9 cellular contexts compared by ENCODE assay signal in the genomic region with DNA sequence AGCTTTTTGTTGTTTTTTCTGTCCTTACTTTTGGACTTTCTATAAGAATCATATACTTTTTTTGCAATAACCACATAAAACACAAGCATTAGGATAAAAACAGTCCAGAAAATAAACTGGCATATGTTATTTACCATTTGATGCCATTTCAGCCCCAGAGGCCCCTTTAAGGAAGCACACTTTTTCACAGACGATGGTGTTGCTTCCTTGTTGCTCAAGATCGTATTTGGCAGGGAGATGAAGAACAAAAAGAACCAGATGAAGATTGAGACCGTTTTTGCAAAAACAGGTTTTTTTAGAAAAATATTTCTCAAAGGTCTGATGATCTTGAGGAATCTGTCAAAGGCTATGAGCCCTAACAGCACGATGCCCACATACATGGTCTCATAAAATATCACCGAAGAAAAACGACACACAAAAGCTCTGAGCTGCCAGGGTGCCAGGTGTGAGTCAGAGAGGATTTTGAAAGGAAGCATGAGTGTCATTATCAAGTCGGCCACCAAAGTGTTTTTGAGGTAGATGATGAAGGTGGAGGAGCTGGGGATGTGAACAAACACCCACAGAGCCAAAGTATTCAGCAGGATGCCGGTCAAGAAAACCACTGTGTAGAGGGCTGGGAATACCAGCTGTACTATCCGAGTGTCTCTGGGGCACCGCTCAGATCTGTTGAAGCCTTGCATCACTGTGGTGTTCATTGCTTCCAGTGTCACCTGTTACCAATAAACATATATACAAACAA. TPM values are rescaled to one million over a fixed set of nuclear protein-coding genes. Genes with fewer than 3 reads are reported as not detected.
DNase-seq lines count a peak whose midpoint lies in the region; ATAC-seq and TF ChIP-seq lines count a peak whose summit lies in the region.
"Had no signal": no experiment of that assay in that cellular context is flagged by ENCODE, and none has a peak within 500 bp of the region (broad histone marks: within the 10 kb centered on the region; RNA-seq: fewer than 3 reads in every experiment).

No MANE protein-coding gene starts in this region.

- no peaks in the 10 kb centered on the region for H3K27me3 ChIP-seq in right cardiac atrium (ENCODE audit: control insufficient read depth, insufficient read depth)
- H3K27me3 ChIP-seq in upper lobe of right lung: no peaks in the 10 kb centered on the region
- no peaks in the 10 kb centered on the region for H3K27me3 ChIP-seq in uterus

- no peaks in the 10 kb centered on the region for H3K36me3 Mint-ChIP-seq in activated T-cell treated with anti-CD3 and anti-CD28 coated beads, Interleukin-2, amount 50 U/mL, for 4 hours (ENCODE audit: insufficient read depth)

- H3K9me3 ChIP-seq in right cardiac atrium (ENCODE audit: control insufficient read depth, low read length) (no peaks in the 10 kb centered on the region), upper lobe of right lung (no peaks in the 10 kb centered on the region), uterus (no peaks in the 10 kb centered on the region)

- DNase-seq in stimulated activated CD4-positive, alpha-beta T cell treated with anti-CD3 and anti-CD28 coated beads, Interleukin-1b, Interleukin-23, amount 100 ng/mL, for 48 hours: peak; percentile 26
- no peak for DNase-seq in stimulated activated CD4-positive, alpha-beta T cell treated with anti-CD3 and anti-CD28 coated beads, Interleukin-2, amount 100 ng/mL, for 24 hours
- no peak for DNase-seq in activated T-cell treated with anti-CD3 and anti-CD28 coated beads, Interleukin-2, amount 50 U/mL, for 4 hours
- DNase-seq in right cardiac atrium (no peak), upper lobe of right lung (no peak), T1000 (lab: John Stamatoyannopoulos, UW) (no peak), uterus (no peak)
- DNase-seq: EL had no signal

- H3K9me3 Mint-ChIP-seq in activated T-cell treated with anti-CD3 and anti-CD28 coated beads, Interleukin-2, amount 50 U/mL, for 4 hours: no peaks in the 10 kb centered on the region

- H3K4me3 Mint-ChIP-seq in activated T-cell treated with anti-CD3 and anti-CD28 coated beads, Interleukin-2, amount 50 U/mL, for 4 hours: no peak overlapping the region

- no peak for TF ChIP-seq POLR2A in uterus (IDR thresholded peaks at IDR 0.05)

- peaks cover 8% of the 10 kb centered on the region for H3K4me1 Mint-ChIP-seq in activated T-cell treated with anti-CD3 and anti-CD28 coated beads, Interleukin-2, amount 50 U/mL, for 4 hours (ENCODE audit: low read depth)

- H3K4me3 ChIP-seq in right cardiac atrium (ENCODE audit: low read length) (peak overlapping the region; percentile 27), upper lobe of right lung (peak overlapping the region; percentile 32), uterus (no peak overlapping the region)

- no peaks in the 10 kb centered on the region for H3K4me1 ChIP-seq in right cardiac atrium (ENCODE audit: control insufficient read depth, insufficient read depth, low read length)
- peaks cover 4% of the 10 kb centered on the region for H3K4me1 ChIP-seq in upper lobe of right lung
- no peaks in the 10 kb centered on the region for H3K4me1 ChIP-seq in uterus

- H3K27ac ChIP-seq in right cardiac atrium (ENCODE audit: low read length): peak overlapping the region; percentile 52
- H3K27ac ChIP-seq in upper lobe of right lung: peak overlapping the region; percentile 37
- H3K27ac ChIP-seq in uterus: no peak overlapping the region

- TF ChIP-seq CTCF in upper lobe of right lung (IDR thresholded peaks at IDR 0.05) (no peak), uterus (IDR thresholded peaks at IDR 0.05) (no peak)

- peaks cover 19% of the 10 kb centered on the region for H3K27me3 Mint-ChIP-seq in activated T-cell treated with anti-CD3 and anti-CD28 coated beads, Interleukin-2, amount 50 U/mL, for 4 hours (ENCODE audit: low read depth)

- WGBS in right cardiac atrium: 55% methylated on average over 10 of the region's 10 CpGs

- intact Hi-C loops in right cardiac atrium (cut with DNase I) (no loop called here), upper lobe of right lung (cut with DNase I) (no loop called here), uterus (cut with DNase I; ENCODE audit: low total_unique reads) (no loop called here)

- peak; percentile 71 to 93 for ATAC-seq in activated T-cell treated with anti-CD3 and anti-CD28 coated beads, Interleukin-2, amount 50 U/mL, for 4 hours
- ATAC-seq in right cardiac atrium: peak in 1 of 2 donors; percentile 32
- ATAC-seq in upper lobe of right lung: peak; percentile 62
- ATAC-seq in GM21723 (IDR thresholded peaks at IDR 0.05; ENCODE audit: unreplicated experiment): no peak

- H3K36me3 ChIP-seq in upper lobe of right lung (no peaks in the 10 kb centered on the region), uterus (no peaks in the 10 kb centered on the region)

RNA-seq across cellular contexts. Expression of gene P2RY13, which starts 0.9 kb away (rescaled TPM):
- not detected for total RNA-seq in activated T-cell treated with anti-CD3 and anti-CD28 coated beads, Interleukin-2, amount 50 U/mL, for 4 hours
- total RNA-seq in right cardiac atrium: 1 to 10 TPM; 1.2 to 2.1 (median 1.5) TPM
- polyA plus RNA-seq in right cardiac atrium: 0.29 TPM
- total RNA-seq in upper lobe of right lung: 8.2 TPM
- 1 to 10 TPM in 3 of 4 donors, under 1 TPM in 1; 0.88 to 1.5 (median 1.2) TPM for total RNA-seq in uterus

RNA-seq across cellular contexts. Expression of gene GPR87, which starts 11.8 kb away (rescaled TPM):
- 1 to 10 TPM; 2.2 to 3.3 (median 2.7) TPM for total RNA-seq in activated T-cell treated with anti-CD3 and anti-CD28 coated beads, Interleukin-2, amount 50 U/mL, for 4 hours
- total RNA-seq in right cardiac atrium (not detected), upper lobe of right lung (0.67 TPM), uterus (under 1 TPM in 1 of 4 donors, not detected in 3; 0.21 TPM)
- polyA plus RNA-seq in right cardiac atrium: not detected

RNA-seq across cellular contexts. Expression of gene P2RY14, which starts 50.1 kb away (rescaled TPM):
- under 1 TPM in 2 of 3 donors, not detected in 1; 0.20 to 0.26 TPM for total RNA-seq in activated T-cell treated with anti-CD3 and anti-CD28 coated beads, Interleukin-2, amount 50 U/mL, for 4 hours
- total RNA-seq in right cardiac atrium (1 to 10 TPM in 3 of 4 donors, under 1 TPM in 1; 0.39 to 1.3 (median 1.2) TPM), upper lobe of right lung (7.2 TPM), uterus (1 to 10 TPM in 1 of 4 donors, under 1 TPM in 3; 0.51 to 2.6 (median 0.61) TPM)
- polyA plus RNA-seq in right cardiac atrium: 1.9 TPM

RNA-seq across cellular contexts. Expression of gene P2RY12, which starts 56.1 kb away (rescaled TPM):
- not detected for total RNA-seq in activated T-cell treated with anti-CD3 and anti-CD28 coated beads, Interleukin-2, amount 50 U/mL, for 4 hours
- 1 to 10 TPM; 1.3 to 4.0 (median 1.4) TPM for total RNA-seq in right cardiac atrium
- 1.2 TPM for polyA plus RNA-seq in right cardiac atrium
- total RNA-seq in upper lobe of right lung: 3.1 TPM
- 1 to 10 TPM in 2 of 4 donors, under 1 TPM in 1, not detected in 1; 0.95 to 6.2 (median 3.1) TPM for total RNA-seq in uterus

Comparison
In these comparisons a context has a peak if more than half of its experiments do, and no peak if none do; other contexts are left out.
1. H3K27ac ChIP-seq: peak in right cardiac atrium (single experiment) and upper lobe of right lung (single experiment); none in uterus (0 of 2).
2. H3K4me3 ChIP-seq: peak in right cardiac atrium (single experiment) and upper lobe of right lung (single experiment); none in uterus (0 of 2).